In the genomic region with DNA sequence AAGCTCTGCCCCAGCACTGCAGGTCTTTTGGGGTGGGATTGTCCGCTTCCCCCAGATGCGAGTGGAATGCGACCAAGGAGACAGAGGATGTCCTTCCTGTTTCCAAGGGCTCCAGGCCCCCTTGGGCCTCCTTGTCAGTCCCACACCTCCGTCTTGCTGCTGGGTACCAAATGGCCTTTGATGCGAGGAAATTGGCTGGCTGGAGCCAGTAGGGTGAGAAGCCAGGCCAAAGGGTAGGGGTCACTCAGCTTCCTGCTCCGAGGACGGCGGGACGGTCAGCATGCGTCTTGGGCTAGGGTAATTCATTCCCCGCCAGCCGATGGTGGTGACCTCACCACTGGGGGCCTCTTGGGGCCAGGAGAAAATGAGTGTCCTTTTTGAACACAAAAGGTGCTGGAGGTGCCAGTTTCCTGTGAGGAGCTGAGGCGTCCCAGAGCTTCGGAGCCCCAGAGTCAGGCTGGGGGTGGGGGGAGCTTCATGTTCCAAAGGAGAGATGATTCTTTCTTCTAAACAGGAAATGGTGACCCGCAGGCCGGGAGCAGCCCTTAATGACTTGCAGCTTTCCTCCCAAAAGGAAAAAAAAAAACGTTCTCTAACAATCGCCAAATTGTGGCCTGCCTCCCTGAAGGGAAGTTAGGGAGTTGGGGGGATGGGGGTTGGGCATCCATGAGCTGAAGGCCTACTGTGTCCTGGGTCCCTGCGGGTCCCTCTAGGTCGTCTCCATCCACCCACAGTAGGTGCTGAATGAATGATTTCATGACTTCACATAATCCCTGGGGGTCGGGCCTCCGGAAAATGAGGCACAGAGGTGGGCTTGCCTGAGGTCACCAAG, we compare ENCODE assay signal across 9 cellular contexts. TPM values are rescaled to one million over a fixed set of nuclear protein-coding genes. Genes with fewer than 3 reads are reported as not detected.
A peak's percentile ranks its signal among the peaks of the same experiment; 100 is the strongest.
DNase-seq lines count a peak whose midpoint lies in the region; ATAC-seq, FAIRE-seq and TF ChIP-seq lines count a peak whose summit lies in the region.
"Had no signal": no experiment of that assay in that cellular context is flagged by ENCODE, and none has a peak within 500 bp of the region (broad histone marks: within the 10 kb centered on the region; RNA-seq: fewer than 3 reads in every experiment).

No MANE protein-coding gene starts in this region.

- peaks cover 4% of the 10 kb centered on the region for H3K27me3 Mint-ChIP-seq in activated CD8-positive, alpha-beta T cell treated with anti-CD3 and anti-CD28 coated beads, Interleukin-2, amount 10 ng/mL, durations not matched to agents 7 days and 5 days (ENCODE audit: low read depth)

- no peak for TF ChIP-seq RAD21 in HepG2 (CRISPR knock-in tag; IDR thresholded peaks at IDR 0.05)

- FAIRE-seq in HepG2 (lab: Jason Lieb, UNC): no peak

- no peaks in the 10 kb centered on the region for H4K20me1 ChIP-seq in HepG2 (ENCODE audit: insufficient read depth, low read length)
- H4K20me1 ChIP-seq in PC-3 (ENCODE audit: low read length): no peaks in the 10 kb centered on the region

- H3K36me3 ChIP-seq in HUES64 (ENCODE audit: insufficient read depth, low read length) (peaks cover 13% of the 10 kb centered on the region), colonic mucosa (no peaks in the 10 kb centered on the region), HepG2 (replicated peaks in 1 of 2; ENCODE audit: control insufficient read depth in 1 of 2, insufficient read depth in 2 of 2, low read length in 2 of 2) (no peaks in the 10 kb centered on the region; a peak in 2 of 5 replicates), PC-3 (ENCODE audit: low read depth, low read length) (no peaks in the 10 kb centered on the region)

- H3K4me1 ChIP-seq in HUES64 (ENCODE audit: insufficient read depth, low read length): peaks cover 56% of the 10 kb centered on the region
- H3K4me1 ChIP-seq in colonic mucosa: no peaks in the 10 kb centered on the region
- H3K4me1 ChIP-seq in HepG2 (ENCODE audit: insufficient read depth, low read length): peaks cover 53% of the 10 kb centered on the region
- peaks cover 7% of the 10 kb centered on the region; the same call in 1 of the 2 replicates for H3K4me1 ChIP-seq in PC-3 (ENCODE audit: insufficient read depth, low read length)

- TF ChIP-seq POLR2A in HepG2 (IDR thresholded peaks at IDR 0.05; ENCODE audit: insufficient read depth in 1 of 2, low read depth in 2 of 2, low read length in 2 of 2) (no peak), erythroblast (IDR thresholded peaks at IDR 0.05; ENCODE audit: low read length) (no peak)

- H3K79me2 ChIP-seq in HepG2 (ENCODE audit: insufficient read depth, low read length): no peaks in the 10 kb centered on the region
- H3K79me2 ChIP-seq in PC-3 (ENCODE audit: low read length): no peaks in the 10 kb centered on the region; the same call in 1 of the 2 replicates

- no peak overlapping the region for H3K27ac Mint-ChIP-seq in activated CD8-positive, alpha-beta T cell treated with anti-CD3 and anti-CD28 coated beads, Interleukin-2, amount 10 ng/mL, durations not matched to agents 7 days and 5 days
- H3K27ac Mint-ChIP-seq: effector memory CD8-positive, alpha-beta T cell had no signal

- H3K9me2 ChIP-seq in PC-3 (replicated peaks; ENCODE audit: low read length): no peaks in the 10 kb centered on the region

- H3K4me2 ChIP-seq in HepG2 (ENCODE audit: low read depth, low read length) (peak overlapping the region; percentile 61), PC-3 (ENCODE audit: low read length) (no peak overlapping the region)

- WGBS in HUES64: 30% methylated on average over 22 of the region's 22 CpGs
- WGBS in HepG2 (ENCODE audit: low lambda C conversion rate): 50% methylated on average over 21 of the region's 22 CpGs

- POLR2A ChIA-PET in HepG2 (lab: Yijun Ruan, JAX): interaction anchor here (0.9 to 1.5 kb wide), 4 partner anchors 10 to 82 kb away, joined by 3 to 4 read pairs (median 4); no protein-coding TSS in a partner anchor
- POLR2A ChIA-PET in PC-3 (lab: Charles Lee; ENCODE audit: unreplicated experiment): no interaction called here
- POLR2A ChIA-PET in activated CD8-positive, alpha-beta T cell treated with anti-CD3 and anti-CD28 coated beads, Interleukin-2, amount 10 ng/mL, durations not matched to agents 7 days and 5 days (lab: Charles Lee): interaction anchor here (0.9 kb wide), 1 partner anchor 81 kb away, joined by 3 read pairs; no protein-coding TSS in a partner anchor

- intact Hi-C loops in colonic mucosa (cut with DNase I) (no loop called here), HepG2 (cut with micrococcal nuclease; ENCODE audit: unreplicated experiment) (no loop called here), PC-3 (cut with micrococcal nuclease) (no loop called here)

- H3K9me3 ChIP-seq in HUES64 (ENCODE audit: insufficient read depth, low read depth, low read length) (no peaks in the 10 kb centered on the region), colonic mucosa (no peaks in the 10 kb centered on the region), HepG2 (ENCODE audit: low read length) (no peaks in the 10 kb centered on the region), PC-3 (ENCODE audit: low read length) (no peaks in the 10 kb centered on the region)

- in situ Hi-C loops in HepG2 (cut with HindIII; ENCODE audit: extremely low pct_ligation_motif_present, low pct_unique_long_range_greater_than_20kb): no loop called here

- CTCF ChIA-PET in HepG2 (lab: Yijun Ruan, JAX; ENCODE audit: low intra/inter-chr PET ratio, low total read pairs) (no interaction called here), PC-3 (lab: Charles Lee) (interaction anchor here (1.3 kb wide), 1 partner anchor 82 kb away, joined by 7 read pairs; no protein-coding TSS in a partner anchor)
- CTCF ChIA-PET in activated CD8-positive, alpha-beta T cell treated with anti-CD3 and anti-CD28 coated beads, Interleukin-2, amount 10 ng/mL, durations not matched to agents 7 days and 5 days (lab: Charles Lee): interaction anchor here (0.8 to 4.1 kb wide), 7 partner anchors 11 to 96 kb away, joined by 3 to 29 read pairs (median 4); no protein-coding TSS in a partner anchor

- H3K27me3 ChIP-seq in HUES64 (ENCODE audit: insufficient read depth, low read length) (no peaks in the 10 kb centered on the region), colonic mucosa (no peaks in the 10 kb centered on the region), HepG2 (ENCODE audit: control insufficient read depth in 1 of 2, insufficient read depth in 2 of 2, low read length in 2 of 2) (peaks cover 7 to 21% of the 10 kb centered on the region in 2 experiments; a peak in 4 of 5 replicates), PC-3 (ENCODE audit: low read length) (no peaks in the 10 kb centered on the region)

- no peaks in the 10 kb centered on the region for H3K36me3 Mint-ChIP-seq in activated CD8-positive, alpha-beta T cell treated with anti-CD3 and anti-CD28 coated beads, Interleukin-2, amount 10 ng/mL, durations not matched to agents 7 days and 5 days (ENCODE audit: low read depth)

- no peaks in the 10 kb centered on the region for H3F3A ChIP-seq in PC-3 (ENCODE audit: low read length, unreplicated experiment)

- H3K9me3 Mint-ChIP-seq in activated CD8-positive, alpha-beta T cell treated with anti-CD3 and anti-CD28 coated beads, Interleukin-2, amount 10 ng/mL, durations not matched to agents 7 days and 5 days (ENCODE audit: insufficient read depth): no peaks in the 10 kb centered on the region
- H3K9me3 Mint-ChIP-seq: effector memory CD8-positive, alpha-beta T cell had no signal

- TF ChIP-seq CTCF in colonic mucosa (IDR thresholded peaks at IDR 0.05): no peak
- TF ChIP-seq CTCF in HepG2 (CRISPR knock-in tag; IDR thresholded peaks at IDR 0.05): no peak
- TF ChIP-seq CTCF in PC-3 (conservative IDR thresholded peaks at IDR 0.05; ENCODE audit: low read depth, low read length): no peak

- H3K4me1 Mint-ChIP-seq in activated CD8-positive, alpha-beta T cell treated with anti-CD3 and anti-CD28 coated beads, Interleukin-2, amount 10 ng/mL, durations not matched to agents 7 days and 5 days (ENCODE audit: low read depth): peaks cover 12% of the 10 kb centered on the region

- H3K27ac ChIP-seq in HUES64 (ENCODE audit: low read depth, low read length) (peak overlapping the region; percentile 84), colonic mucosa (peak overlapping the region; percentile 61), HepG2 (ENCODE audit: extremely low read length, insufficient read depth, low read length) (no peak overlapping the region), temporal lobe (ENCODE audit: low read depth, low read length) (peak overlapping the region; percentile 70), PC-3 (ENCODE audit: low read length) (no peak overlapping the region)

- H3K9ac ChIP-seq in HUES64 (ENCODE audit: low read depth, low read length) (peak overlapping the region; percentile 10), colonic mucosa (ENCODE audit: low read depth in 2 of 2, low read length in 2 of 2) (peak overlapping the region in 1 of 2 donors; percentile 12), HepG2 (ENCODE audit: insufficient read depth, low read depth, low read length) (0 out of 2 replicates have a peak overlapping the region, but pooled peaks have one; percentile 2), PC-3 (ENCODE audit: low read length) (no peak overlapping the region)

- DNase-seq in colonic mucosa: no peak
- no peak for DNase-seq in HepG2 (ENCODE audit: low spot score)
- DNase-seq in NK-92 (lab: John Stamatoyannopoulos, UW; ENCODE audit: unreplicated experiment): no peak
- no peak for DNase-seq in erythroblast (lab: John Stamatoyannopoulos, UW)
- DNase-seq in PC-3: no peak
- DNase-seq in activated CD8-positive, alpha-beta T cell treated with anti-CD3 and anti-CD28 coated beads, Interleukin-2, amount 10 ng/mL, durations not matched to agents 7 days and 5 days: no peak
- DNase-seq: effector memory CD8-positive, alpha-beta T cell had no signal

- no peak for TF ChIP-seq EP300 in HepG2 (IDR thresholded peaks at IDR 0.05; ENCODE audit: low read depth in 2 of 2, low read length in 2 of 2)
- no peak for TF ChIP-seq EP300 in HepG2 (CRISPR knock-in tag; IDR thresholded peaks at IDR 0.05; ENCODE audit: borderline replicate concordance)

- peak; percentile 5; the same call in 2 of the 3 replicates for ATAC-seq in HepG2
- no peak for ATAC-seq in PC-3
- no peak for ATAC-seq in activated CD8-positive, alpha-beta T cell treated with anti-CD3 and anti-CD28 coated beads, Interleukin-2, amount 10 ng/mL, durations not matched to agents 7 days and 5 days
- ATAC-seq: effector memory CD8-positive, alpha-beta T cell had no signal

- H2AFZ ChIP-seq in HepG2 (ENCODE audit: low read length): no peak overlapping the region
- H2AFZ ChIP-seq in PC-3 (ENCODE audit: low read length): no peak overlapping the region

- BruUV-seq in HepG2 (replicated peaks; lab: Mats Ljungman, UMichigan) (no TSS peak), PC-3 (replicated peaks; lab: Mats Ljungman, UMichigan) (no TSS peak)

- H3K4me3 Mint-ChIP-seq in activated CD8-positive, alpha-beta T cell treated with anti-CD3 and anti-CD28 coated beads, Interleukin-2, amount 10 ng/mL, durations not matched to agents 7 days and 5 days: no peak overlapping the region
- H3K4me3 Mint-ChIP-seq: effector memory CD8-positive, alpha-beta T cell had no signal

- H3K4me3 ChIP-seq in HUES64 (ENCODE audit: low read length): no peak overlapping the region
- H3K4me3 ChIP-seq in colonic mucosa: no peak overlapping the region
- H3K4me3 ChIP-seq in HepG2 (replicated peaks in 1 of 3; ENCODE audit: insufficient read depth in 1 of 3, low read depth in 2 of 3, low read length in 3 of 3): peak overlapping the region in 1 of 3 experiments; percentile 8; a peak in 2 of 6 replicates
- no peak overlapping the region for H3K4me3 ChIP-seq in PC-3 (ENCODE audit: low read length)

RNA-seq across cellular contexts. Expression of a gene that starts 6.7 kb away (rescaled TPM):
- 4.9 TPM for polyA plus RNA-seq in HUES64 (2013, experiment 1 of 2)
- 7.2 TPM for polyA plus RNA-seq in HUES64 (2013, experiment 2 of 2)
- total RNA-seq in colonic mucosa (1 to 10 TPM in 1 of 2 donors, under 1 TPM in 1; 0.59 to 4.5 TPM), HepG2 (2016; rRNA removed; fragmentation: Illumina TruSeq; extraction: Trizol) (1.3 and 1.4 TPM in 2 replicates), temporal lobe (not detected), PC-3 (2014; rRNA removed) (5.4 and 6.2 TPM in 2 replicates)
- 0.35 and 0.40 TPM in 2 replicates for total RNA-seq in HepG2 (2016; cell fraction: cytosol; rRNA removed; fragmentation: Illumina TruSeq; extraction: Trizol; ENCODE audit: low read depth)
- total RNA-seq in HepG2 (2016; cell fraction: insoluble cytoplasmic fraction; rRNA removed; fragmentation: Illumina TruSeq; extraction: Trizol): 1.1 and 1.4 TPM in 2 replicates
- 0.68 and 1.4 TPM in 2 replicates for total RNA-seq in HepG2 (2016; cell fraction: membrane; rRNA removed; fragmentation: Illumina TruSeq; extraction: Trizol)
- total RNA-seq in HepG2 (2016; cell fraction: nucleus; rRNA removed; fragmentation: Illumina TruSeq; extraction: Trizol): 1.4 and 2.3 TPM in 2 replicates
- 1.3 and 1.5 TPM in 2 replicates for polyA plus RNA-seq in HepG2 (2011; rRNA removed)
- polyA plus RNA-seq in HepG2 (2011; cell fraction: cytosol; rRNA removed): 0.35 and 0.76 TPM in 2 replicates
- 3.0 and 3.7 TPM in 2 replicates for polyA plus RNA-seq in HepG2 (2011; cell fraction: nucleus; rRNA removed)
- 1.5 and 1.6 TPM in 2 replicates for polyA plus RNA-seq in HepG2 (2012)
- polyA plus RNA-seq in HepG2 (2016; cell fraction: cytosol; fragmentation: Illumina TruSeq; extraction: Trizol; ENCODE audit: low read depth): 0.55 and 0.59 TPM in 2 replicates
- 2.2 and 3.6 TPM in 2 replicates for polyA plus RNA-seq in HepG2 (2016; cell fraction: insoluble cytoplasmic fraction; fragmentation: Illumina TruSeq; extraction: Trizol; ENCODE audit: low read depth)
- 0.93 and 1.2 TPM in 2 replicates for polyA plus RNA-seq in HepG2 (2016; cell fraction: membrane; fragmentation: Illumina TruSeq; extraction: Trizol; ENCODE audit: low read depth)
- 3.5 and 4.2 TPM in 2 replicates for polyA plus RNA-seq in HepG2 (2016; cell fraction: nucleus; fragmentation: Illumina TruSeq; extraction: Trizol; ENCODE audit: insufficient read depth, low read depth)
- 1.4 and 7.4 TPM in 2 replicates for polyA minus RNA-seq in HepG2 (2011; rRNA and poly(A)+ RNA removed; ENCODE audit: low replicate concordance)
- 0.40 and 0.79 TPM in 2 replicates for polyA minus RNA-seq in HepG2 (2011; cell fraction: cytosol; rRNA and poly(A)+ RNA removed)
- 0.77 and 1.6 TPM in 2 replicates for polyA minus RNA-seq in HepG2 (2011; cell fraction: nucleus; rRNA and poly(A)+ RNA removed)
- under 1 TPM; 0.37 to 0.47 TPM for total RNA-seq in activated CD8-positive, alpha-beta T cell treated with anti-CD3 and anti-CD28 coated beads, Interleukin-2, amount 10 ng/mL, durations not matched to agents 7 days and 5 days

RNA-seq across cellular contexts. Expression of a gene that starts 53.3 kb away (rescaled TPM):
- 77.3 TPM for polyA plus RNA-seq in HUES64 (2013, experiment 1 of 2)
- polyA plus RNA-seq in HUES64 (2013, experiment 2 of 2): 77.3 TPM
- total RNA-seq in colonic mucosa (100 to 1,000 TPM; 101 to 109 TPM), HepG2 (2016; rRNA removed; fragmentation: Illumina TruSeq; extraction: Trizol) (119 and 137 TPM in 2 replicates), temporal lobe (25.6 TPM), PC-3 (2014; rRNA removed) (106 and 133 TPM in 2 replicates)
- 20.7 and 21.9 TPM in 2 replicates for total RNA-seq in HepG2 (2016; cell fraction: cytosol; rRNA removed; fragmentation: Illumina TruSeq; extraction: Trizol; ENCODE audit: low read depth)
- 117 and 134 TPM in 2 replicates for total RNA-seq in HepG2 (2016; cell fraction: insoluble cytoplasmic fraction; rRNA removed; fragmentation: Illumina TruSeq; extraction: Trizol)
- 58.2 and 60.7 TPM in 2 replicates for total RNA-seq in HepG2 (2016; cell fraction: membrane; rRNA removed; fragmentation: Illumina TruSeq; extraction: Trizol)
- 54.0 and 64.8 TPM in 2 replicates for total RNA-seq in HepG2 (2016; cell fraction: nucleus; rRNA removed; fragmentation: Illumina TruSeq; extraction: Trizol)
- polyA plus RNA-seq in HepG2 (2011; rRNA removed): 120 and 126 TPM in 2 replicates
- 177 and 201 TPM in 2 replicates for polyA plus RNA-seq in HepG2 (2011; cell fraction: cytosol; rRNA removed)
- polyA plus RNA-seq in HepG2 (2011; cell fraction: nucleus; rRNA removed): 108 and 112 TPM in 2 replicates
- polyA plus RNA-seq in HepG2 (2012): 108 and 111 TPM in 2 replicates
- 27.1 and 29.4 TPM in 2 replicates for polyA plus RNA-seq in HepG2 (2016; cell fraction: cytosol; fragmentation: Illumina TruSeq; extraction: Trizol; ENCODE audit: low read depth)
- 140 and 169 TPM in 2 replicates for polyA plus RNA-seq in HepG2 (2016; cell fraction: insoluble cytoplasmic fraction; fragmentation: Illumina TruSeq; extraction: Trizol; ENCODE audit: low read depth)
- 33.3 and 36.2 TPM in 2 replicates for polyA plus RNA-seq in HepG2 (2016; cell fraction: membrane; fragmentation: Illumina TruSeq; extraction: Trizol; ENCODE audit: low read depth)
- 104 and 116 TPM in 2 replicates for polyA plus RNA-seq in HepG2 (2016; cell fraction: nucleus; fragmentation: Illumina TruSeq; extraction: Trizol; ENCODE audit: insufficient read depth, low read depth)
- 71.3 and 124 TPM in 2 replicates for polyA minus RNA-seq in HepG2 (2011; rRNA and poly(A)+ RNA removed; ENCODE audit: low replicate concordance)
- 93.0 and 100 TPM in 2 replicates for polyA minus RNA-seq in HepG2 (2011; cell fraction: cytosol; rRNA and poly(A)+ RNA removed)
- 73.1 and 76.2 TPM in 2 replicates for polyA minus RNA-seq in HepG2 (2011; cell fraction: nucleus; rRNA and poly(A)+ RNA removed)
- 10 to 100 TPM; 50.1 to 54.8 TPM for total RNA-seq in activated CD8-positive, alpha-beta T cell treated with anti-CD3 and anti-CD28 coated beads, Interleukin-2, amount 10 ng/mL, durations not matched to agents 7 days and 5 days

Comparison
In these comparisons a context has a peak if more than half of its experiments do, and no peak if none do; other contexts are left out.
1. H3K27ac ChIP-seq: peak in HUES64 (single experiment), colonic mucosa (single experiment) and temporal lobe (single experiment); none in HepG2 (single experiment) and PC-3 (single experiment).